Comparison of ENCODE assay signal across 1 cellular context in genomic region chr19:35738021-35738886, GRCh38.
TF ChIP-seq lines count a peak whose summit lies in the region.

No MANE protein-coding gene starts in this region.

TF ChIP-seq in SK-N-SH, 30 proteins besides CTCF, POLR2A, EP300 and RAD21 (continued from another document):
- no peak for TF ChIP-seq REST (IDR thresholded peaks at IDR 0.05; ENCODE audit: low read depth, low read length)
- TF ChIP-seq GATA2 (CRISPR knock-in tag; IDR thresholded peaks at IDR 0.05) = no peak
- TF ChIP-seq CHD2 (IDR thresholded peaks at IDR 0.05; ENCODE audit: low read length, partially characterized antibody) = no peak
